In the genomic region with DNA sequence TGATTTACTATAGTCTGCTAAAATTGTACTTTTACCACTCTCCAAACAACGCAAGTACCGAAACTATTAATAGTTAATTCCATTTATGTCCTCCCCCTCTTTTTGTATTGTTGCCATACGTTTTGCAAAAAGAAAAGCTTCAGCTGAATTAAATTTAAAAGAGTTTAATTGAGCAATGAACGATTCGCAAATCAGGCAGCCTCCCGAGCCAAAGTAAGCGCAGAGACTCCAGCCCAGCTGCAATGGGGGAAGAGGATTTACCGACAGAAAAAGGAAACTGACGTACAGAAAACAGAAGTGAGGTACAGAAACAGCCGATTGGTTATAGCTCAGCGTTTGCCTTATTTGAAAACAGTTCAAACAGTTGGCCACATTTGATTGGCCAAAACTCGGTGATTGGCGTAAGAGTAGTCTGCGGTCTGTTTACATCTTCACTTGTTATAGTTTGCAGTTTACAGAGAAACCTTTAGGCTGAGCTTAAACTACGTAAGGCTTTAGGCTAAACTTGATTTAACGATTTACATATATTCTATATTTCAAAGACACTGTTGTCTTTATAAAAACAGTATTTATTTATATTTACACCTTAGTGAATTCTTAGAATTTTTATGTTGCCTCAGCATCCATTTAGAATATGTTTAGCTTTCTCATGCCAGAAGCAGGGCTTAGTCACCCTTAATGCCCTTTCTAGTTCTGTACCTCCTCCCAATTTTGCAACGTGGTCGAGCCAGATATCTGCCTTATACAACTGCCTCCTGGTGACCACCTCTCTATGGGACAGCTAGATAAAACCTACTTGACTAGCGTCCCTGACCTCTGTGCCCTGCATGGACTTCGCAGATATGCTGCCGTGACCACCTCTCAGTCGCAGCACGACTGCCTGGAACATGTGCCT, we compare ENCODE assay signal across 1 cellular context.
TF ChIP-seq lines count a peak whose summit lies in the region.

No MANE protein-coding gene starts in this region.

TF ChIP-seq in K562, 482 proteins besides CTCF, POLR2A, EP300 and RAD21 (continued from another document and continues in another):
- TF ChIP-seq, protein P1, sequence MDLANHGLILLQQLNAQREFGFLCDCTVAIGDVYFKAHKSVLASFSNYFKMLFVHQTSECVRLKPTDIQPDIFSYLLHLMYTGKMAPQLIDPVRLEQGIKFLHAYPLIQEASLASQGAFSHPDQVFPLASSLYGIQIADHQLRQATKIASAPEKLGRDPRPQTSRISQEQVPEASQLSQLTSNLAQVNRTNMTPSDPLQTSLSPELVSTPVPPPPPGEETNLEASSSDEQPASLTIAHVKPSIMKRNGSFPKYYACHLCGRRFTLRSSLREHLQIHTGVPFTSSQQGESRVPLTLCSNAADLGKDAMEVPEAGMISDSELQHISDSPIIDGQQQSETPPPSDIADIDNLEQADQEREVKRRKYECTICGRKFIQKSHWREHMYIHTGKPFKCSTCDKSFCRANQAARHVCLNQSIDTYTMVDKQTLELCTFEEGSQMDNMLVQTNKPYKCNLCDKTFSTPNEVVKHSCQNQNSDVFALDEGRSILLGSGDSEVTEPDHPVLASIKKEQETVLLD (IDR thresholded peaks at IDR 0.05) = 0 out of 2 replicates have a peak, but pooled peaks have one; percentile 34
- TF ChIP-seq, protein P2, sequence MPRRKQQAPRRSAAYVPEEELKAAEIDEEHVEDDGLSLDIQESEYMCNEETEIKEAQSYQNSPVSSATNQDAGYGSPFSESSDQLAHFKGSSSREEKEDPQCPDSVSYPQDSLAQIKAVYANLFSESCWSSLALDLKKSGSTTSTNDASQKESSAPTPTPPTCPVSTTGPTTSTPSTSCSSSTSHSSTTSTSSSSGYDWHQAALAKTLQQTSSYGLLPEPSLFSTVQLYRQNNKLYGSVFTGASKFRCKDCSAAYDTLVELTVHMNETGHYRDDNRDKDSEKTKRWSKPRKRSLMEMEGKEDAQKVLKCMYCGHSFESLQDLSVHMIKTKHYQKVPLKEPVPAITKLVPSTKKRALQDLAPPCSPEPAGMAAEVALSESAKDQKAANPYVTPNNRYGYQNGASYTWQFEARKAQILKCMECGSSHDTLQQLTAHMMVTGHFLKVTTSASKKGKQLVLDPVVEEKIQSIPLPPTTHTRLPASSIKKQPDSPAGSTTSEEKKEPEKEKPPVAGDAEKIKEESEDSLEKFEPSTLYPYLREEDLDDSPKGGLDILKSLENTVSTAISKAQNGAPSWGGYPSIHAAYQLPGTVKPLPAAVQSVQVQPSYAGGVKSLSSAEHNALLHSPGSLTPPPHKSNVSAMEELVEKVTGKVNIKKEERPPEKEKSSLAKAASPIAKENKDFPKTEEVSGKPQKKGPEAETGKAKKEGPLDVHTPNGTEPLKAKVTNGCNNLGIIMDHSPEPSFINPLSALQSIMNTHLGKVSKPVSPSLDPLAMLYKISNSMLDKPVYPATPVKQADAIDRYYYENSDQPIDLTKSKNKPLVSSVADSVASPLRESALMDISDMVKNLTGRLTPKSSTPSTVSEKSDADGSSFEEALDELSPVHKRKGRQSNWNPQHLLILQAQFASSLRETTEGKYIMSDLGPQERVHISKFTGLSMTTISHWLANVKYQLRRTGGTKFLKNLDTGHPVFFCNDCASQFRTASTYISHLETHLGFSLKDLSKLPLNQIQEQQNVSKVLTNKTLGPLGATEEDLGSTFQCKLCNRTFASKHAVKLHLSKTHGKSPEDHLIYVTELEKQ (CRISPR knock-in tag; IDR thresholded peaks at IDR 0.05) = no peak
- TF ChIP-seq RB1 (IDR thresholded peaks at IDR 0.05; ENCODE audit: low read depth) (no peak), NR2C1 (IDR thresholded peaks at IDR 0.05) (peak; percentile 82), NR2C1 (tag; IDR thresholded peaks at IDR 0.05) (peak; percentile 89), ZFX (CRISPR knock-in tag; IDR thresholded peaks at IDR 0.05) (no peak), ZFPM2 (CRISPR knock-in tag; IDR thresholded peaks at IDR 0.05) (no peak), CCNT2 (IDR thresholded peaks at IDR 0.05; ENCODE audit: borderline replicate concordance, extremely low read depth, insufficient read length, low read depth, low read length) (peak; percentile 71), SMARCB1 (IDR thresholded peaks at IDR 0.05; ENCODE audit: insufficient read length, low read depth) (no peak), SMARCA4 (IDR thresholded peaks at IDR 0.05) (peak; percentile 97), GATA2 (CRISPR knock-in tag; IDR thresholded peaks at IDR 0.05) (peak; percentile 97), THRAP3 (IDR thresholded peaks at IDR 0.05; ENCODE audit: borderline replicate concordance) (no peak), RBM15 (IDR thresholded peaks at IDR 0.05; ENCODE audit: insufficient read depth, low read length) (no peak), GTF2A2 (tag; IDR thresholded peaks at IDR 0.05) (no peak), SAP30 (IDR thresholded peaks at IDR 0.05; ENCODE audit: borderline replicate concordance, insufficient read depth, low read depth, low read length, poor library complexity, severe bottlenecking) (no peak), RBM39 (optimal IDR thresholded peaks at IDR 0.05; ENCODE audit: low read depth, low read length) (no peak), ZBTB1 (CRISPR knock-in tag; IDR thresholded peaks at IDR 0.05; ENCODE audit: borderline replicate concordance, low read depth) (no peak), ZC3H4 (CRISPR knock-in tag; IDR thresholded peaks at IDR 0.05; ENCODE audit: borderline replicate concordance) (no peak), GTF2F1 (IDR thresholded peaks at IDR 0.05; ENCODE audit: low read depth, low read length) (no peak), PHF20 (IDR thresholded peaks at IDR 0.05; ENCODE audit: partially characterized antibody) (no peak), TSC22D4 (tag; IDR thresholded peaks at IDR 0.05) (no peak), ZNF785 (CRISPR knock-in tag; IDR thresholded peaks at IDR 0.05) (no peak), ZNF253 (CRISPR knock-in tag; conservative IDR thresholded peaks at IDR 0.05) (no peak), POLR3G (IDR thresholded peaks at IDR 0.05; ENCODE audit: extremely low read depth, insufficient read length, insufficient replicate concordance) (no peak), ZNF174 (CRISPR knock-in tag; IDR thresholded peaks at IDR 0.05) (no peak), ZSCAN29 (IDR thresholded peaks at IDR 0.05) (no peak)
- TF ChIP-seq, protein P3, sequence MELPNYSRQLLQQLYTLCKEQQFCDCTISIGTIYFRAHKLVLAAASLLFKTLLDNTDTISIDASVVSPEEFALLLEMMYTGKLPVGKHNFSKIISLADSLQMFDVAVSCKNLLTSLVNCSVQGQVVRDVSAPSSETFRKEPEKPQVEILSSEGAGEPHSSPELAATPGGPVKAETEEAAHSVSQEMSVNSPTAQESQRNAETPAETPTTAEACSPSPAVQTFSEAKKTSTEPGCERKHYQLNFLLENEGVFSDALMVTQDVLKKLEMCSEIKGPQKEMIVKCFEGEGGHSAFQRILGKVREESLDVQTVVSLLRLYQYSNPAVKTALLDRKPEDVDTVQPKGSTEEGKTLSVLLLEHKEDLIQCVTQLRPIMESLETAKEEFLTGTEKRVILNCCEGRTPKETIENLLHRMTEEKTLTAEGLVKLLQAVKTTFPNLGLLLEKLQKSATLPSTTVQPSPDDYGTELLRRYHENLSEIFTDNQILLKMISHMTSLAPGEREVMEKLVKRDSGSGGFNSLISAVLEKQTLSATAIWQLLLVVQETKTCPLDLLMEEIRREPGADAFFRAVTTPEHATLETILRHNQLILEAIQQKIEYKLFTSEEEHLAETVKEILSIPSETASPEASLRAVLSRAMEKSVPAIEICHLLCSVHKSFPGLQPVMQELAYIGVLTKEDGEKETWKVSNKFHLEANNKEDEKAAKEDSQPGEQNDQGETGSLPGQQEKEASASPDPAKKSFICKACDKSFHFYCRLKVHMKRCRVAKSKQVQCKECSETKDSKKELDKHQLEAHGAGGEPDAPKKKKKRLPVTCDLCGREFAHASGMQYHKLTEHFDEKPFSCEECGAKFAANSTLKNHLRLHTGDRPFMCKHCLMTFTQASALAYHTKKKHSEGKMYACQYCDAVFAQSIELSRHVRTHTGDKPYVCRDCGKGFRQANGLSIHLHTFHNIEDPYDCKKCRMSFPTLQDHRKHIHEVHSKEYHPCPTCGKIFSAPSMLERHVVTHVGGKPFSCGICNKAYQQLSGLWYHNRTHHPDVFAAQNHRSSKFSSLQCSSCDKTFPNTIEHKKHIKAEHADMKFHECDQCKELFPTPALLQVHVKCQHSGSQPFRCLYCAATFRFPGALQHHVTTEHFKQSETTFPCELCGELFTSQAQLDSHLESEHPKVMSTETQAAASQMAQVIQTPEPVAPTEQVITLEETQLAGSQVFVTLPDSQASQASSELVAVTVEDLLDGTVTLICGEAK (IDR thresholded peaks at IDR 0.05) = peak; percentile 65
- TF ChIP-seq, protein P3 (CRISPR knock-in tag; IDR thresholded peaks at IDR 0.05) = no peak
- TF ChIP-seq, protein P4, sequence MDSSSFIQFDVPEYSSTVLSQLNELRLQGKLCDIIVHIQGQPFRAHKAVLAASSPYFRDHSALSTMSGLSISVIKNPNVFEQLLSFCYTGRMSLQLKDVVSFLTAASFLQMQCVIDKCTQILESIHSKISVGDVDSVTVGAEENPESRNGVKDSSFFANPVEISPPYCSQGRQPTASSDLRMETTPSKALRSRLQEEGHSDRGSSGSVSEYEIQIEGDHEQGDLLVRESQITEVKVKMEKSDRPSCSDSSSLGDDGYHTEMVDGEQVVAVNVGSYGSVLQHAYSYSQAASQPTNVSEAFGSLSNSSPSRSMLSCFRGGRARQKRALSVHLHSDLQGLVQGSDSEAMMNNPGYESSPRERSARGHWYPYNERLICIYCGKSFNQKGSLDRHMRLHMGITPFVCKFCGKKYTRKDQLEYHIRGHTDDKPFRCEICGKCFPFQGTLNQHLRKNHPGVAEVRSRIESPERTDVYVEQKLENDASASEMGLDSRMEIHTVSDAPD (CRISPR knock-in tag; IDR thresholded peaks at IDR 0.05) = no peak
- TF ChIP-seq, protein P5, sequence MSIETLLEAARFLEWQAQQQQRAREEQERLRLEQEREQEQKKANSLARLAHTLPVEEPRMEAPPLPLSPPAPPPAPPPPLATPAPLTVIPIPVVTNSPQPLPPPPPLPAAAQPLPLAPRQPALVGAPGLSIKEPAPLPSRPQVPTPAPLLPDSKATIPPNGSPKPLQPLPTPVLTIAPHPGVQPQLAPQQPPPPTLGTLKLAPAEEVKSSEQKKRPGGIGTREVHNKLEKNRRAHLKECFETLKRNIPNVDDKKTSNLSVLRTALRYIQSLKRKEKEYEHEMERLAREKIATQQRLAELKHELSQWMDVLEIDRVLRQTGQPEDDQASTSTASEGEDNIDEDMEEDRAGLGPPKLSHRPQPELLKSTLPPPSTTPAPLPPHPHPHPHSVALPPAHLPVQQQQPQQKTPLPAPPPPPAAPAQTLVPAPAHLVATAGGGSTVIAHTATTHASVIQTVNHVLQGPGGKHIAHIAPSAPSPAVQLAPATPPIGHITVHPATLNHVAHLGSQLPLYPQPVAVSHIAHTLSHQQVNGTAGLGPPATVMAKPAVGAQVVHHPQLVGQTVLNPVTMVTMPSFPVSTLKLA (conservative IDR thresholded peaks at IDR 0.05) = peak; percentile 72 to 91
- TF ChIP-seq, protein P6, sequence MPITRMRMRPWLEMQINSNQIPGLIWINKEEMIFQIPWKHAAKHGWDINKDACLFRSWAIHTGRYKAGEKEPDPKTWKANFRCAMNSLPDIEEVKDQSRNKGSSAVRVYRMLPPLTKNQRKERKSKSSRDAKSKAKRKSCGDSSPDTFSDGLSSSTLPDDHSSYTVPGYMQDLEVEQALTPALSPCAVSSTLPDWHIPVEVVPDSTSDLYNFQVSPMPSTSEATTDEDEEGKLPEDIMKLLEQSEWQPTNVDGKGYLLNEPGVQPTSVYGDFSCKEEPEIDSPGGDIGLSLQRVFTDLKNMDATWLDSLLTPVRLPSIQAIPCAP (CRISPR knock-in tag; IDR thresholded peaks at IDR 0.05; ENCODE audit: borderline replicate concordance) = no peak
- TF ChIP-seq, protein P7, sequence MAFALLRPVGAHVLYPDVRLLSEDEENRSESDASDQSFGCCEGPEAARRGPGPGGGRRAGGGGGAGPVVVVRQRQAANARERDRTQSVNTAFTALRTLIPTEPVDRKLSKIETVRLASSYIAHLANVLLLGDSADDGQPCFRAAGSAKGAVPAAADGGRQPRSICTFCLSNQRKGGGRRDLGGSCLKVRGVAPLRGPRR (CRISPR knock-in tag; IDR thresholded peaks at IDR 0.05) = no peak
- TF ChIP-seq, protein P8, sequence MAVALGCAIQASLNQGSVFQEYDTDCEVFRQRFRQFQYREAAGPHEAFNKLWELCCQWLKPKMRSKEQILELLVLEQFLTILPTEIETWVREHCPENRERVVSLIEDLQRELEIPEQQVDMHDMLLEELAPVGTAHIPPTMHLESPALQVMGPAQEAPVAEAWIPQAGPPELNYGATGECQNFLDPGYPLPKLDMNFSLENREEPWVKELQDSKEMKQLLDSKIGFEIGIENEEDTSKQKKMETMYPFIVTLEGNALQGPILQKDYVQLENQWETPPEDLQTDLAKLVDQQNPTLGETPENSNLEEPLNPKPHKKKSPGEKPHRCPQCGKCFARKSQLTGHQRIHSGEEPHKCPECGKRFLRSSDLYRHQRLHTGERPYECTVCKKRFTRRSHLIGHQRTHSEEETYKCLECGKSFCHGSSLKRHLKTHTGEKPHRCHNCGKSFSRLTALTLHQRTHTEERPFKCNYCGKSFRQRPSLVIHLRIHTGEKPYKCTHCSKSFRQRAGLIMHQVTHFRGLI (CRISPR knock-in tag; IDR thresholded peaks at IDR 0.05) = no peak
